Comparison of ENCODE assay signal across 8 cellular contexts in genomic region chr1:227999056-227999930, GRCh38. TPM values are rescaled to one million over a fixed set of nuclear protein-coding genes. Genes with fewer than 3 reads are reported as not detected.
DNase-seq lines count a peak whose midpoint lies in the region; ATAC-seq and TF ChIP-seq lines count a peak whose summit lies in the region.

No MANE protein-coding gene starts in this region.

- H3K4me3 ChIP-seq in BJ (ENCODE audit: low read depth, low read length), result no peak overlapping the region

- H3K36me3 Mint-ChIP-seq in activated CD4-positive, alpha-beta memory T cell treated with anti-CD3 and anti-CD28 coated beads, Interleukin-2, amount 10 ng/mL, durations not matched to agents 7 days and 5 days (ENCODE audit: low read depth), result no peaks in the 10 kb centered on the region
- H3K36me3 Mint-ChIP-seq in endothelial cell (ENCODE audit: low read depth, unreplicated experiment), result no peaks in the 10 kb centered on the region

- H3K27ac Mint-ChIP-seq in activated CD4-positive, alpha-beta memory T cell treated with anti-CD3 and anti-CD28 coated beads, Interleukin-2, amount 10 ng/mL, durations not matched to agents 7 days and 5 days, result no peak overlapping the region
- no peak overlapping the region for H3K27ac Mint-ChIP-seq in endothelial cell (ENCODE audit: unreplicated experiment)

- no peak overlapping the region for H3K4me3 Mint-ChIP-seq in activated CD4-positive, alpha-beta memory T cell treated with anti-CD3 and anti-CD28 coated beads, Interleukin-2, amount 10 ng/mL, durations not matched to agents 7 days and 5 days
- H3K4me3 Mint-ChIP-seq in endothelial cell (ENCODE audit: unreplicated experiment), result no peak overlapping the region

- CTCF ChIA-PET in BJ (lab: Yijun Ruan, JAX), result interaction anchor here (0.6 to 4.3 kb wide), 18 partner anchors 9 to 519 kb away, joined by 3 to 34 read pairs (median 4); partner anchors contain the start of gene ARF1
- CTCF ChIA-PET in activated CD4-positive, alpha-beta memory T cell treated with anti-CD3 and anti-CD28 coated beads, Interleukin-2, amount 10 ng/mL, durations not matched to agents 7 days and 5 days (lab: Charles Lee), result interaction anchor here (0.6 to 2.5 kb wide), 18 partner anchors 23 to 518 kb away, joined by 3 to 18 read pairs (median 3); partner anchors contain the start of gene ARF1

- H3K27me3 ChIP-seq in BJ (ENCODE audit: control insufficient read depth, insufficient read depth, low read length), result peaks cover 9% of the 10 kb centered on the region

- ATAC-seq in GM19025 (IDR thresholded peaks at IDR 0.05; ENCODE audit: low read depth, unreplicated experiment), result peak; percentile 80
- peak; percentile 87 for ATAC-seq in HG03378 (IDR thresholded peaks at IDR 0.05; ENCODE audit: unreplicated experiment)

- no peaks in the 10 kb centered on the region for H3K36me3 ChIP-seq in BJ (ENCODE audit: control insufficient read depth, insufficient read depth, low read length)

- TF ChIP-seq CTCF in BJ (IDR thresholded peaks at IDR 0.05; ENCODE audit: insufficient read depth, low read depth, low read length) (peak; percentile 83), endothelial cell (IDR thresholded peaks at IDR 0.05; ENCODE audit: unreplicated experiment) (peak; percentile 62)

- DNase-seq in BJ (ENCODE audit: low read depth) (peak; percentile 3), NCI-H82 (lab: John Stamatoyannopoulos, UW) (peak; percentile 73), endothelial cell (ENCODE audit: low spot score) (peak; percentile 82), midbrain (lab: John Stamatoyannopoulos, UW) (peak; percentile 39)
- DNase-seq in activated CD4-positive, alpha-beta memory T cell treated with anti-CD3 and anti-CD28 coated beads, Interleukin-2, amount 10 ng/mL, durations not matched to agents 7 days and 5 days, result peak; percentile 74
- DNase-seq in stimulated activated CD8-positive, alpha-beta memory T cell treated with anti-CD3 and anti-CD28 coated beads, Interleukin-7, amount 100 ng/mL, for 4 hours (ENCODE audit: low read depth in 2 of 2), result peak; percentile 33

- H3K27me3 Mint-ChIP-seq in activated CD4-positive, alpha-beta memory T cell treated with anti-CD3 and anti-CD28 coated beads, Interleukin-2, amount 10 ng/mL, durations not matched to agents 7 days and 5 days, result peaks cover 29% of the 10 kb centered on the region
- peaks cover 11% of the 10 kb centered on the region for H3K27me3 Mint-ChIP-seq in endothelial cell (ENCODE audit: unreplicated experiment)

- no peaks in the 10 kb centered on the region for H3K4me1 Mint-ChIP-seq in activated CD4-positive, alpha-beta memory T cell treated with anti-CD3 and anti-CD28 coated beads, Interleukin-2, amount 10 ng/mL, durations not matched to agents 7 days and 5 days
- H3K4me1 Mint-ChIP-seq in endothelial cell (ENCODE audit: unreplicated experiment), result no peaks in the 10 kb centered on the region

- peaks cover 7% of the 10 kb centered on the region for H3K9me3 Mint-ChIP-seq in activated CD4-positive, alpha-beta memory T cell treated with anti-CD3 and anti-CD28 coated beads, Interleukin-2, amount 10 ng/mL, durations not matched to agents 7 days and 5 days
- peaks cover 4% of the 10 kb centered on the region for H3K9me3 Mint-ChIP-seq in endothelial cell (ENCODE audit: unreplicated experiment)

- POLR2A ChIA-PET in BJ (lab: Charles Lee), result no interaction called here
- POLR2A ChIA-PET in activated CD4-positive, alpha-beta memory T cell treated with anti-CD3 and anti-CD28 coated beads, Interleukin-2, amount 10 ng/mL, durations not matched to agents 7 days and 5 days (lab: Charles Lee), result no interaction called here

RNA-seq across cellular contexts. Expression of gene WNT3A, which starts 7.5 kb away (rescaled TPM):
- polyA plus RNA-seq in BJ (2011; rRNA removed), result not detected in 2 replicates
- polyA minus RNA-seq in BJ (2011; rRNA and poly(A)+ RNA removed), result not detected in 2 replicates
- total RNA-seq in activated CD4-positive, alpha-beta memory T cell treated with anti-CD3 and anti-CD28 coated beads, Interleukin-2, amount 10 ng/mL, durations not matched to agents 7 days and 5 days, result not detected
- not detected for total RNA-seq in endothelial cell (ENCODE audit: unreplicated experiment)

RNA-seq across cellular contexts. Expression of gene WNT9A, which starts 51.6 kb away (rescaled TPM):
- polyA plus RNA-seq in BJ (2011; rRNA removed), result 0.85 and 1.5 TPM in 2 replicates
- 0.57 TPM in 2 replicates for polyA minus RNA-seq in BJ (2011; rRNA and poly(A)+ RNA removed)
- 1 to 10 TPM; 1.5 to 2.0 TPM for total RNA-seq in activated CD4-positive, alpha-beta memory T cell treated with anti-CD3 and anti-CD28 coated beads, Interleukin-2, amount 10 ng/mL, durations not matched to agents 7 days and 5 days
- 1.0 TPM for total RNA-seq in endothelial cell (ENCODE audit: unreplicated experiment)

Comparison
In these comparisons a context has a peak if more than half of its experiments do, and no peak if none do; other contexts are left out.
1. DNase-seq: peak in every context shown above with its lines; median percentile 82 in endothelial cell; 74 in activated CD4-positive, alpha-beta memory T cell treated with anti-CD3 and anti-CD28 coated beads, Interleukin-2, amount 10 ng/mL, durations not matched to agents 7 days and 5 days; 73 in NCI-H82; 39 in midbrain; 33 in stimulated activated CD8-positive, alpha-beta memory T cell treated with anti-CD3 and anti-CD28 coated beads, Interleukin-7, amount 100 ng/mL, for 4 hours; 3 in BJ.